ENCODE assay signal across 8 cellular contexts in the genomic region with DNA sequence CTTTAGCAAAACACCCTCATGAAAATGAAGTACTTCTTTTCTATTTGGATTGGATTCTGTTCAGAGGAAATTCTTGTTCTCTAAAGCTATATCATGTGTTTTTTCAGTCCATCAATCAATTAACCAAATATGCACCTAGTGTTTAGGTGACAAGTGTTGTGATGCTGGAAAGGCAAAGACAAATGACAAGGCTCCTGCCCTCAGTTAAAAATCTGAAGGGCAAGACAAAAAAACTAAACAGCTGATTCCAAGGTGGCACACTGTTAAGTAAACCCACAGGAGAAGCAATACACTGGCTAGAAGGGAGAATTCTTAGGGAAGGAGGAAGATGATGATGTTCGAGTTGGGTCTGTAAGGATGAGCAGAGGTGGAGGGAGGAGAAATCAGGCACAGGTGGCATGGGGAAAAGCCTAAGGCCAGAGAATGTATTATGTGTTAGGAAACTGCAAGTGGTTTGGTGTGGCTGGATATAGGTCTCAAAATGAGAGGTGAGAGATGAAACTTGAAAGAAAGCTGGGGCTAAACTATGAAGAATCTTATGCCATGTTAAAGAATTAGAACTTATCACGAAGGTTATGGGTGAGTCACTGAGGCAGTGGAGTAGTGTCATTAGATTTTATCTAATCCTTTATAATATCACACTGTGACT. TPM values are rescaled to one million over a fixed set of nuclear protein-coding genes. Genes with fewer than 3 reads are reported as not detected.
A peak's percentile ranks its signal among the peaks of the same experiment; 100 is the strongest.
DNase-seq lines count a peak whose midpoint lies in the region; ATAC-seq and TF ChIP-seq lines count a peak whose summit lies in the region.

No MANE protein-coding gene starts in this region.

- intact Hi-C loops in mucosa of descending colon (cut with DNase I, micrococcal nuclease): no loop called here

- no peaks in the 10 kb centered on the region for H3K79me2 ChIP-seq in OCI-LY3 (ENCODE audit: low read length)

- peak; percentile 58 for ATAC-seq in GM18868 (IDR thresholded peaks at IDR 0.05; ENCODE audit: unreplicated experiment)
- ATAC-seq in HG02571 (IDR thresholded peaks at IDR 0.05; ENCODE audit: unreplicated experiment): peak; percentile 61
- peak; percentile 17 for ATAC-seq in mucosa of descending colon

- H4K20me1 ChIP-seq in OCI-LY3 (ENCODE audit: insufficient read depth, low read length): no peaks in the 10 kb centered on the region

- H3K9me3 ChIP-seq in OCI-LY3 (ENCODE audit: insufficient read depth, low read length) (no peaks in the 10 kb centered on the region), mucosa of descending colon (no peaks in the 10 kb centered on the region)

- peak overlapping the region; percentile 72 for H3K4me2 ChIP-seq in OCI-LY3 (ENCODE audit: low read length)

- H3K4me1 ChIP-seq in OCI-LY3 (ENCODE audit: low read length) (peaks cover 30% of the 10 kb centered on the region), mucosa of descending colon (ENCODE audit: low read depth) (peaks cover 4% of the 10 kb centered on the region)

- H3K27me3 ChIP-seq in OCI-LY3 (ENCODE audit: low read depth, low read length): no peaks in the 10 kb centered on the region

- H3K36me3 ChIP-seq in OCI-LY3 (replicated peaks; ENCODE audit: low read depth, low read length): no peaks in the 10 kb centered on the region
- H3K36me3 ChIP-seq in mucosa of descending colon (ENCODE audit: low read depth): no peaks in the 10 kb centered on the region

- no peak for TF ChIP-seq CTCF in OCI-LY3 (IDR thresholded peaks at IDR 0.05; ENCODE audit: low read depth, low read length)
- no peak for TF ChIP-seq CTCF in mucosa of descending colon (IDR thresholded peaks at IDR 0.05)

- H3K4me3 ChIP-seq in OCI-LY3 (ENCODE audit: low read length): peak overlapping the region; percentile 46
- H3K4me3 ChIP-seq in mucosa of descending colon: no peak overlapping the region

- H3K27ac ChIP-seq in OCI-LY3 (ENCODE audit: low read length): peak overlapping the region; percentile 67

- DNase-seq in mucosa of descending colon (no peak), hepatic stellate cell (ENCODE audit: low spot score) (no peak), NCI-H2029 (lab: John Stamatoyannopoulos, UW) (no peak), SW480 (ENCODE audit: low spot score) (no peak), NCI-H446 (lab: John Stamatoyannopoulos, UW) (no peak)

- H3K9ac ChIP-seq in OCI-LY3 (ENCODE audit: low read length): peak overlapping the region; percentile 40; the same call in 1 of the 2 replicates

- no peak overlapping the region; the same call in 1 of the 2 replicates for H2AFZ ChIP-seq in OCI-LY3 (ENCODE audit: low read depth, low read length)

RNA-seq across cellular contexts. Expression of gene GFI1, which starts 51.8 kb away (rescaled TPM):
- total RNA-seq in mucosa of descending colon: 1 to 10 TPM; 2.7 to 7.8 (median 7.7) TPM
